15 cellular contexts compared by ENCODE assay signal in genomic region chrY:19570999-19571398, GRCh38.
DNase-seq lines count a peak whose midpoint lies in the region; ATAC-seq and TF ChIP-seq lines count a peak whose summit lies in the region.
"Had no signal": no experiment of that assay in that cellular context is flagged by ENCODE, and none has a peak within 500 bp of the region (broad histone marks: within the 10 kb centered on the region; RNA-seq: fewer than 3 reads in every experiment).

No MANE protein-coding gene starts in this region.

- DNase-seq in endothelial cell (ENCODE audit: low spot score) (no peak), RWPE1 (ENCODE audit: low spot score) (no peak), CD1c-positive myeloid dendritic cell (ENCODE audit: extremely low spot score) (no peak), NCI-H510A treated with DMSO at 0.1 percent for 48 hours (lab: John Stamatoyannopoulos, UW) (no peak)
- DNase-seq: activated CD4-positive, alpha-beta T cell treated with anti-CD3 and anti-CD28 coated beads for 4 hours; Caco-2; left colon; NCI-H345; SHP77 treated with DMSO at 0.1 percent for 48 hours had no signal

- no peak overlapping the region for H3K27ac Mint-ChIP-seq in endothelial cell (ENCODE audit: unreplicated experiment)
- H3K27ac Mint-ChIP-seq: dendritic cell treated with granulocyte-macrophage colony-stimulating factor and Interleukin-4, amounts not matched to agents 40 ng/mL and 50 ng/mL, for 4 days had no signal

- no peak overlapping the region for H3K27ac ChIP-seq in RWPE1
- H3K27ac ChIP-seq: gastroesophageal sphincter, neutrophil had no signal

- TF ChIP-seq CTCF in endothelial cell (IDR thresholded peaks at IDR 0.05; ENCODE audit: unreplicated experiment) (no peak), RWPE1 (conservative IDR thresholded peaks at IDR 0.05; ENCODE audit: low read depth) (no peak)

- ATAC-seq in GM18868 (IDR thresholded peaks at IDR 0.05; ENCODE audit: unreplicated experiment) (peak; percentile 49), GM21528 (IDR thresholded peaks at IDR 0.05; ENCODE audit: low FRiP score, unreplicated experiment) (peak; percentile 38), HG03521 (IDR thresholded peaks at IDR 0.05; ENCODE audit: unreplicated experiment) (peak; percentile 38)
- ATAC-seq: gastroesophageal sphincter, left colon had no signal

- H3K9me3 Mint-ChIP-seq in endothelial cell (ENCODE audit: unreplicated experiment) = no peaks in the 10 kb centered on the region
- H3K9me3 Mint-ChIP-seq: dendritic cell treated with granulocyte-macrophage colony-stimulating factor and Interleukin-4, amounts not matched to agents 40 ng/mL and 50 ng/mL, for 4 days had no signal

- POLR2A ChIA-PET in RWPE1 (lab: Yijun Ruan, JAX; ENCODE audit: low non-redundant PET) = no interaction called here

- H3K4me1 Mint-ChIP-seq in endothelial cell (ENCODE audit: unreplicated experiment) = peaks cover 10% of the 10 kb centered on the region

- peaks cover 5% of the 10 kb centered on the region for H3K27me3 Mint-ChIP-seq in endothelial cell (ENCODE audit: unreplicated experiment)
- H3K27me3 Mint-ChIP-seq: dendritic cell treated with granulocyte-macrophage colony-stimulating factor and Interleukin-4, amounts not matched to agents 40 ng/mL and 50 ng/mL, for 4 days had no signal

- no peaks in the 10 kb centered on the region for H3K36me3 Mint-ChIP-seq in endothelial cell (ENCODE audit: low read depth, unreplicated experiment)

- CTCF ChIA-PET in RWPE1 (lab: Yijun Ruan, JAX) = no interaction called here

- peak overlapping the region; percentile 42 for H3K4me3 Mint-ChIP-seq in endothelial cell (ENCODE audit: unreplicated experiment)
- H3K4me3 Mint-ChIP-seq: dendritic cell treated with granulocyte-macrophage colony-stimulating factor and Interleukin-4, amounts not matched to agents 40 ng/mL and 50 ng/mL, for 4 days had no signal
